In genomic region chr4:76856183-76856969, GRCh38 we compare ENCODE assay signal across 10 cellular contexts. TPM values are rescaled to one million over a fixed set of nuclear protein-coding genes. Genes with fewer than 3 reads are reported as not detected.
DNase-seq lines count a peak whose midpoint lies in the region; ATAC-seq and TF ChIP-seq lines count a peak whose summit lies in the region.
"Had no signal": no experiment of that assay in that cellular context is flagged by ENCODE, and none has a peak within 500 bp of the region (broad histone marks: within the 10 kb centered on the region; RNA-seq: fewer than 3 reads in every experiment).

No MANE protein-coding gene starts in this region.

- no peaks in the 10 kb centered on the region for H3K9me3 ChIP-seq in stomach

- no peaks in the 10 kb centered on the region for H3F3A ChIP-seq in GM23338 (replicated peaks; ENCODE audit: low read depth)

- H3K36me3 ChIP-seq in stomach (no peaks in the 10 kb centered on the region), GM23338 (ENCODE audit: insufficient read depth) (no peaks in the 10 kb centered on the region)

- no peaks in the 10 kb centered on the region for H3K27me3 ChIP-seq in stomach
- H3K27me3 ChIP-seq in GM23338 (ENCODE audit: insufficient read depth): no peaks in the 10 kb centered on the region

- no peaks in the 10 kb centered on the region for H3K27me3 Mint-ChIP-seq in nephron (ENCODE audit: low read depth)
- H3K27me3 Mint-ChIP-seq in GM23338 (ENCODE audit: insufficient read depth, low read depth, poor library complexity): no peaks in the 10 kb centered on the region

- H3K9me3 Mint-ChIP-seq in nephron (no peaks in the 10 kb centered on the region), GM23338 (no peaks in the 10 kb centered on the region)
- H3K9me3 Mint-ChIP-seq: T-cell had no signal

- H3K4me3 ChIP-seq in stomach: no peak overlapping the region
- no peak overlapping the region for H3K4me3 ChIP-seq in GM23338

- H3K4me2 ChIP-seq in GM23338: no peak overlapping the region

- no peak overlapping the region for H2AFZ ChIP-seq in GM23338

- no peaks in the 10 kb centered on the region for H3K79me2 ChIP-seq in GM23338 (replicated peaks; ENCODE audit: insufficient read depth)

- WGBS in stomach, 5 donors: 17 to 32% (median 23%) methylated on average over 3 of the region's 3 CpGs

- H3K27ac ChIP-seq in stomach (peak overlapping the region in 2 of 5 donors; percentile 39 to 54), GM23338 (ENCODE audit: low read depth) (no peak overlapping the region)

- H3K4me1 ChIP-seq in stomach (peaks cover 0 to 18% (median 15%) of the 10 kb centered on the region in 4 donors), GM23338 (ENCODE audit: insufficient read depth) (no peaks in the 10 kb centered on the region)

- TF ChIP-seq POLR2A in stomach (IDR thresholded peaks at IDR 0.05): no peak

- DNase-seq in AG20443 (ENCODE audit: low spot score): peak; percentile 28
- peak; percentile 72 for DNase-seq in LoVo (ENCODE audit: low spot score)
- DNase-seq in dedifferentiated amniotic fluid mesenchymal stem cell (ENCODE audit: extremely low spot score): peak; percentile 54
- DNase-seq in stomach: no peak
- no peak for DNase-seq in GM23338 (ENCODE audit: low spot score)
- DNase-seq: NCI-H1105, T-cell had no signal

- H3K9me2 ChIP-seq in GM23338 (ENCODE audit: insufficient read depth): no peaks in the 10 kb centered on the region

- no peaks in the 10 kb centered on the region for H4K20me1 ChIP-seq in GM23338 (replicated peaks; ENCODE audit: insufficient read depth)

- H3K4me1 Mint-ChIP-seq in nephron (peaks cover 42% of the 10 kb centered on the region), GM23338 (no peaks in the 10 kb centered on the region)

- no peaks in the 10 kb centered on the region for H3K36me3 Mint-ChIP-seq in nephron (ENCODE audit: low read depth)
- no peaks in the 10 kb centered on the region for H3K36me3 Mint-ChIP-seq in GM23338 (ENCODE audit: low read depth)
- H3K36me3 Mint-ChIP-seq: T-cell had no signal

- H3K27ac Mint-ChIP-seq in nephron: peak overlapping the region; percentile 92 to 95 (median 95)
- H3K27ac Mint-ChIP-seq in GM23338: no peak overlapping the region
- H3K27ac Mint-ChIP-seq: T-cell had no signal

- TF ChIP-seq CTCF in nephron (IDR thresholded peaks at IDR 0.05; ENCODE audit: unreplicated experiment in 3 of 3) (no peak), stomach (IDR thresholded peaks at IDR 0.05) (no peak), GM23338 (conservative IDR thresholded peaks at IDR 0.05; ENCODE audit: low read depth in 2 of 2) (no peak)

- TF ChIP-seq EP300 in stomach (IDR thresholded peaks at IDR 0.05): no peak

- intact Hi-C loops in stomach (cut with DNase I; ENCODE audit: low total_unique reads): no loop called here

- H3K4me3 Mint-ChIP-seq in nephron (peak overlapping the region in 1 of 3 experiments; percentile 16), GM23338 (no peak overlapping the region)
- H3K4me3 Mint-ChIP-seq: T-cell had no signal

- ATAC-seq in GM19324 (IDR thresholded peaks at IDR 0.05; ENCODE audit: low FRiP score, unreplicated experiment) (no peak), HG03457 (IDR thresholded peaks at IDR 0.05; ENCODE audit: unreplicated experiment) (no peak), GM23338 (no peak)
- ATAC-seq: T-cell had no signal

TF ChIP-seq in GM23338, 12 proteins besides CTCF, POLR2A, EP300 and RAD21:
- TF ChIP-seq JUNB (IDR thresholded peaks at IDR 0.05; ENCODE audit: unreplicated experiment) (no peak), EZH2phosphoT487 (IDR thresholded peaks at IDR 0.05; ENCODE audit: unreplicated experiment) (no peak), STAT1 (IDR thresholded peaks at IDR 0.05; ENCODE audit: unreplicated experiment) (no peak), ZNF331 (CRISPR knock-in tag; IDR thresholded peaks at IDR 0.05; ENCODE audit: low read depth) (no peak), POLR2AphosphoS5 (IDR thresholded peaks at IDR 0.05; ENCODE audit: low read depth) (no peak)

RNA-seq across cellular contexts. Expression of gene SOWAHB, which starts 41.6 kb away (rescaled TPM):
- total RNA-seq in stomach: 10 to 100 TPM in 3 of 5 donors, 1 to 10 TPM in 2; 2.9 to 29.0 (median 10.1) TPM
- polyA plus RNA-seq in stomach (1 to 10 TPM in 2 of 3 donors, under 1 TPM in 1; 0.73 to 6.0 (median 2.0) TPM), GM23338 (2016; fragmentation: Nextera tagmentation; extraction: Ambion mirVana) (0.08 and 0.19 TPM in 2 replicates)
- 1.1 and 2.8 TPM in 2 replicates for total RNA-seq in GM23338 (2014; rRNA removed; shearing (Covaris generic))

Comparison
In these comparisons a context has a peak if more than half of its experiments do, and no peak if none do; other contexts are left out.
1. DNase-seq: peak in AG20443 (single experiment), LoVo (single experiment) and dedifferentiated amniotic fluid mesenchymal stem cell (single experiment); none in stomach (single experiment) and GM23338 (single experiment).